In genomic region chr11:67269401-67270255, GRCh38 we compare ENCODE assay signal across 2 cellular contexts.
TF ChIP-seq lines count a peak whose summit lies in the region.

No MANE protein-coding gene starts in this region.

TF ChIP-seq in endothelial cell of umbilical vein, 7 proteins besides CTCF, POLR2A, EP300 and RAD21 (continued from another document):
- no peak for TF ChIP-seq JUN (IDR thresholded peaks at IDR 0.05; ENCODE audit: borderline replicate concordance, insufficient read depth, insufficient read length, low read depth)
- TF ChIP-seq FOS (IDR thresholded peaks at IDR 0.05; ENCODE audit: borderline replicate concordance, insufficient read depth, low read length), result no peak
- no peak for TF ChIP-seq MYC (IDR thresholded peaks at IDR 0.05; ENCODE audit: low read depth, low read length)
- no peak for TF ChIP-seq GATA2 (IDR thresholded peaks at IDR 0.05; ENCODE audit: insufficient read depth, insufficient read length, low read depth, low read length)
- no peak for TF ChIP-seq EZH2 (IDR thresholded peaks at IDR 0.05; ENCODE audit: borderline replicate concordance, low read depth, low read length, severe bottlenecking)
- TF ChIP-seq POLR2AphosphoS5 (IDR thresholded peaks at IDR 0.05; ENCODE audit: insufficient read depth, low read depth, low read length), result no peak

TF ChIP-seq in SK-N-SH treated with all-trans-retinoic acid at 6 μM for 48 hours, 23 proteins besides CTCF, POLR2A, EP300 and RAD21 (continued from another document):
- no peak for TF ChIP-seq TSHZ2 (CRISPR knock-in tag; IDR thresholded peaks at IDR 0.05)
- no peak for TF ChIP-seq OSR1 (CRISPR knock-in tag; IDR thresholded peaks at IDR 0.05)
- no peak for TF ChIP-seq TOX (CRISPR knock-in tag; IDR thresholded peaks at IDR 0.05; ENCODE audit: borderline replicate concordance)
- TF ChIP-seq ARNTL (CRISPR knock-in tag; IDR thresholded peaks at IDR 0.05; ENCODE audit: borderline replicate concordance, low read depth), result no peak
- TF ChIP-seq ZFP3 (CRISPR knock-in tag; IDR thresholded peaks at IDR 0.05), result no peak
- no peak for TF ChIP-seq CREB5 (CRISPR knock-in tag; IDR thresholded peaks at IDR 0.05; ENCODE audit: low read depth)
- TF ChIP-seq RARB (CRISPR knock-in tag; IDR thresholded peaks at IDR 0.05), result no peak
- no peak for TF ChIP-seq GLIS3 (CRISPR knock-in tag; IDR thresholded peaks at IDR 0.05)
- TF ChIP-seq SNAI2 (CRISPR knock-in tag; IDR thresholded peaks at IDR 0.05), result no peak
- TF ChIP-seq ESRRG (CRISPR knock-in tag; IDR thresholded peaks at IDR 0.05), result no peak
- no peak for TF ChIP-seq ZNF70 (CRISPR knock-in tag; IDR thresholded peaks at IDR 0.05)
- TF ChIP-seq POU6F1 (CRISPR knock-in tag; IDR thresholded peaks at IDR 0.05; ENCODE audit: borderline replicate concordance, low read depth), result no peak
- TF ChIP-seq ZC3H10 (CRISPR knock-in tag; IDR thresholded peaks at IDR 0.05), result no peak
- no peak for TF ChIP-seq PPARA (CRISPR knock-in tag; IDR thresholded peaks at IDR 0.05; ENCODE audit: borderline replicate concordance)
TF ChIP-seq in SK-N-SH treated with all-trans-retinoic acid at 6 μM for 48 hours: peak in this region for 0.
